Comparison of ENCODE assay signal across 8 cellular contexts in genomic region chr4:80989921-80990544, GRCh38. TPM values are rescaled to one million over a fixed set of nuclear protein-coding genes. Genes with fewer than 3 reads are reported as not detected.
DNase-seq lines count a peak whose midpoint lies in the region; ATAC-seq and TF ChIP-seq lines count a peak whose summit lies in the region.

No MANE protein-coding gene starts in this region.

- no TSS peak for BruUV-seq in PC-3 (replicated peaks; lab: Mats Ljungman, UMichigan)

- no peaks in the 10 kb centered on the region for H4K20me1 ChIP-seq in PC-3 (ENCODE audit: low read length)

- H3K4me1 ChIP-seq in PC-3 (ENCODE audit: insufficient read depth, low read length) (peaks cover 36% of the 10 kb centered on the region), mucosa of descending colon (ENCODE audit: low read depth) (no peaks in the 10 kb centered on the region), vagina (no peaks in the 10 kb centered on the region)

- intact Hi-C loops in PC-3 (cut with micrococcal nuclease) (loop anchor here (1.0 to 5.0 kb wide), 7 partner anchors 31 to 628 kb away; no protein-coding TSS in a partner anchor), dorsolateral prefrontal cortex (cut with DNase I) (loop anchor here (5.0 to 10.0 kb wide), 2 partner anchors 625 to 628 kb away; no protein-coding TSS in a partner anchor), mucosa of descending colon (cut with DNase I, micrococcal nuclease) (loop anchor here (5.0 to 10.0 kb wide), 2 partner anchors 623 to 625 kb away; no protein-coding TSS in a partner anchor), vagina (cut with DNase I) (no loop called here)

- peak overlapping the region; percentile 12 for H3K4me2 ChIP-seq in PC-3 (ENCODE audit: low read length)

- H3K4me3 ChIP-seq in PC-3 (ENCODE audit: low read length) (no peak overlapping the region), dorsolateral prefrontal cortex (no peak overlapping the region), mucosa of descending colon (no peak overlapping the region), vagina (no peak overlapping the region)

- POLR2A ChIA-PET in PC-3 (lab: Charles Lee; ENCODE audit: unreplicated experiment) = no interaction called here

- H3K9me2 ChIP-seq in PC-3 (replicated peaks; ENCODE audit: low read length) = no peaks in the 10 kb centered on the region

- no peaks in the 10 kb centered on the region for H3K27me3 ChIP-seq in PC-3 (ENCODE audit: low read length)
- H3K27me3 ChIP-seq in dorsolateral prefrontal cortex = peaks cover 0 to 9% (median 0%) of the 10 kb centered on the region in 45 donors
- H3K27me3 ChIP-seq in vagina = no peaks in the 10 kb centered on the region

- no peak for TF ChIP-seq POLR2A in vagina (IDR thresholded peaks at IDR 0.05)

- H3K9me3 ChIP-seq in PC-3 (ENCODE audit: low read length) = no peaks in the 10 kb centered on the region
- no peaks in the 10 kb centered on the region for H3K9me3 ChIP-seq in mucosa of descending colon
- no peaks in the 10 kb centered on the region for H3K9me3 ChIP-seq in vagina

- peak overlapping the region; percentile 55 for H3K27ac ChIP-seq in PC-3 (ENCODE audit: low read length)
- no peak overlapping the region for H3K27ac ChIP-seq in dorsolateral prefrontal cortex
- no peak overlapping the region for H3K27ac ChIP-seq in vagina

- ATAC-seq in GM21360 (IDR thresholded peaks at IDR 0.05; ENCODE audit: unreplicated experiment) (peak; percentile 68), PC-3 (peak; percentile 58), mucosa of descending colon (peak; percentile 81)

- H3K79me2 ChIP-seq in PC-3 (ENCODE audit: low read length) = no peaks in the 10 kb centered on the region

- TF ChIP-seq EP300 in Ishikawa (IDR thresholded peaks at IDR 0.05; ENCODE audit: borderline replicate concordance) = no peak

- no peaks in the 10 kb centered on the region for H3F3A ChIP-seq in PC-3 (ENCODE audit: low read length, unreplicated experiment)

- no peak overlapping the region for H2AFZ ChIP-seq in PC-3 (ENCODE audit: low read length)

- DNase-seq in NOMO-1 (lab: John Stamatoyannopoulos, UW; ENCODE audit: unreplicated experiment in 2 of 2) = peak; percentile 6 to 33
- DNase-seq in NOMO-1 treated with dmso at 0.1 percent for 144 hours (lab: John Stamatoyannopoulos, UW; ENCODE audit: unreplicated experiment) = no peak
- DNase-seq in PC-3 = peak; percentile 80
- DNase-seq in dorsolateral prefrontal cortex = peak in 1 of 10 donors; percentile 9
- peak in 1 of 3 donors; percentile 72 for DNase-seq in mucosa of descending colon
- DNase-seq in vagina (ENCODE audit: extremely low spot score in 2 of 2) = no peak

- H3K36me3 ChIP-seq in PC-3 (ENCODE audit: low read depth, low read length) (no peaks in the 10 kb centered on the region), mucosa of descending colon (ENCODE audit: low read depth) (no peaks in the 10 kb centered on the region), vagina (no peaks in the 10 kb centered on the region)

- TF ChIP-seq CTCF in PC-3 (conservative IDR thresholded peaks at IDR 0.05; ENCODE audit: low read depth, low read length) = peak; percentile 78
- peak; percentile 54 to 84 (median 75) for TF ChIP-seq CTCF in dorsolateral prefrontal cortex (IDR thresholded peaks at IDR 0.05 in 54 of 56, conservative IDR thresholded peaks at IDR 0.05 in 2 of 56; ENCODE audit: low read depth in 1 of 56, partially characterized antibody in 56 of 56)
- no peak for TF ChIP-seq CTCF in mucosa of descending colon (IDR thresholded peaks at IDR 0.05)
- TF ChIP-seq CTCF in vagina (IDR thresholded peaks at IDR 0.05) = peak in 1 of 3 experiments; percentile 41

- CTCF ChIA-PET in PC-3 (lab: Charles Lee) = interaction anchor here (0.6 to 1.6 kb wide), 4 partner anchors 44 to 627 kb away, joined by 3 to 5 read pairs (median 4); no protein-coding TSS in a partner anchor

- peak; percentile 53 for TF ChIP-seq RAD21 in Ishikawa (IDR thresholded peaks at IDR 0.05; ENCODE audit: low read depth)

- H3K9ac ChIP-seq in PC-3 (ENCODE audit: low read length) = no peak overlapping the region

TF ChIP-seq in Ishikawa, 13 proteins besides CTCF, POLR2A, EP300 and RAD21:
- TF ChIP-seq REST (IDR thresholded peaks at IDR 0.05; ENCODE audit: low read depth) (no peak), USF1 (IDR thresholded peaks at IDR 0.05) (no peak), CREB1 (IDR thresholded peaks at IDR 0.05; ENCODE audit: low read depth) (no peak), CEBPB (IDR thresholded peaks at IDR 0.05) (no peak)

RNA-seq across cellular contexts. Expression of gene BMP3, which starts 40.5 kb away (rescaled TPM):
- total RNA-seq in PC-3 (2014; rRNA removed) = 1.5 and 1.8 TPM in 2 replicates
- total RNA-seq in dorsolateral prefrontal cortex = 1 to 10 TPM in 53 of 120 experiments, under 1 TPM in 67; 0.21 to 2.0 (median 0.97) TPM
- total RNA-seq in mucosa of descending colon = 10 to 100 TPM; 20.9 to 67.9 (median 39.6) TPM
- total RNA-seq in vagina = 0.25 TPM

Comparison
In these comparisons a context has a peak if more than half of its experiments do, and no peak if none do; other contexts are left out.
1. DNase-seq: peak in NOMO-1 (2 of 2) and PC-3 (single experiment); none in NOMO-1 treated with dmso at 0.1 percent for 144 hours (single experiment) and vagina (0 of 2).
2. Peak in every context shown above with its lines, with median percentiles within 50 percentile points of each other: ATAC-seq.